ENCODE assay signal across 2 cellular contexts in the genomic region with DNA sequence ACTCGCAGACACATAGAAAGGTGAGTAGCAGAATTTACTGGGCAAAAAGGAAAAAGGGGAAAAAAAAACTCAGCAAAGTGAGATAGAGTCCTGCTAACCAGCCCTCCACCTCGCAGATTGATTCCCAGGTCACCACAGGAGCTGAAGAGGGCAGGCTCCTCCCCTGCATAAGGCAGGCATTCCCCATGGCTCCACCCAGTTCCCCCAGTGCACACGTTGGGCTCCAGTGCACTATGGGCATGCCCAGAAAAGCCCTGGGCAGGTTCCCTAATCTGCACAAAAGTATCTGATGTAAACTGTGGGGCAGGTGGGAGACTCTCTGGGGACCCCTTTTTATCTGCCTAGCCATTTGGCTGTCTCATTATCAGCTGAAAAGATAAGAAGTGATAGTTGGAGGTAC.
TF ChIP-seq lines count a peak whose summit lies in the region.

No MANE protein-coding gene starts in this region.

TF ChIP-seq in HepG2, 621 proteins besides CTCF, POLR2A, EP300 and RAD21 (continued from another document):
- TF ChIP-seq ZNF282 (IDR thresholded peaks at IDR 0.05; ENCODE audit: partially characterized antibody) (no peak), HDAC6 (IDR thresholded peaks at IDR 0.05; ENCODE audit: low read depth, low read length) (no peak), SP4 (CRISPR knock-in tag; IDR thresholded peaks at IDR 0.05) (no peak), DNMT1 (CRISPR knock-in tag; IDR thresholded peaks at IDR 0.05) (no peak), NFIB (CRISPR knock-in tag; IDR thresholded peaks at IDR 0.05; ENCODE audit: borderline replicate concordance) (no peak), SMARCC2 (IDR thresholded peaks at IDR 0.05) (no peak), ONECUT2 (CRISPR knock-in tag; IDR thresholded peaks at IDR 0.05) (no peak), ZFAT (CRISPR knock-in tag; conservative IDR thresholded peaks at IDR 0.05) (no peak), ZSCAN20 (CRISPR knock-in tag; IDR thresholded peaks at IDR 0.05; ENCODE audit: borderline replicate concordance) (no peak), ADNP (CRISPR knock-in tag; IDR thresholded peaks at IDR 0.05) (no peak), GATAD1 (CRISPR knock-in tag; IDR thresholded peaks at IDR 0.05) (no peak), ATF7 (IDR thresholded peaks at IDR 0.05) (no peak), ATF7 (CRISPR knock-in tag; IDR thresholded peaks at IDR 0.05) (no peak), ZFP36 (IDR thresholded peaks at IDR 0.05; ENCODE audit: borderline replicate concordance, low read depth, low read length, partially characterized antibody) (no peak), PRMT3 (CRISPR knock-in tag; IDR thresholded peaks at IDR 0.05; ENCODE audit: borderline replicate concordance, low read depth) (no peak), ZNF260 (CRISPR knock-in tag; IDR thresholded peaks at IDR 0.05; ENCODE audit: borderline replicate concordance, low read depth) (no peak), ZNF543 (CRISPR knock-in tag; IDR thresholded peaks at IDR 0.05) (no peak)
- TF ChIP-seq, protein P1, sequence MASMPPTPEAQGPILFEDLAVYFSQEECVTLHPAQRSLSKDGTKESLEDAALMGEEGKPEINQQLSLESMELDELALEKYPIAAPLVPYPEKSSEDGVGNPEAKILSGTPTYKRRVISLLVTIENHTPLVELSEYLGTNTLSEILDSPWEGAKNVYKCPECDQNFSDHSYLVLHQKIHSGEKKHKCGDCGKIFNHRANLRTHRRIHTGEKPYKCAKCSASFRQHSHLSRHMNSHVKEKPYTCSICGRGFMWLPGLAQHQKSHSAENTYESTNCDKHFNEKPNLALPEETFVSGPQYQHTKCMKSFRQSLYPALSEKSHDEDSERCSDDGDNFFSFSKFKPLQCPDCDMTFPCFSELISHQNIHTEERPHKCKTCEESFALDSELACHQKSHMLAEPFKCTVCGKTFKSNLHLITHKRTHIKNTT (CRISPR knock-in tag; IDR thresholded peaks at IDR 0.05) = no peak
- TF ChIP-seq, protein P2, sequence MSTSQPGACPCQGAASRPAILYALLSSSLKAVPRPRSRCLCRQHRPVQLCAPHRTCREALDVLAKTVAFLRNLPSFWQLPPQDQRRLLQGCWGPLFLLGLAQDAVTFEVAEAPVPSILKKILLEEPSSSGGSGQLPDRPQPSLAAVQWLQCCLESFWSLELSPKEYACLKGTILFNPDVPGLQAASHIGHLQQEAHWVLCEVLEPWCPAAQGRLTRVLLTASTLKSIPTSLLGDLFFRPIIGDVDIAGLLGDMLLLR (CRISPR knock-in tag; IDR thresholded peaks at IDR 0.05) = no peak

TF ChIP-seq in GM12878, 131 proteins besides CTCF, POLR2A, EP300 and RAD21:
- TF ChIP-seq, protein P3, sequence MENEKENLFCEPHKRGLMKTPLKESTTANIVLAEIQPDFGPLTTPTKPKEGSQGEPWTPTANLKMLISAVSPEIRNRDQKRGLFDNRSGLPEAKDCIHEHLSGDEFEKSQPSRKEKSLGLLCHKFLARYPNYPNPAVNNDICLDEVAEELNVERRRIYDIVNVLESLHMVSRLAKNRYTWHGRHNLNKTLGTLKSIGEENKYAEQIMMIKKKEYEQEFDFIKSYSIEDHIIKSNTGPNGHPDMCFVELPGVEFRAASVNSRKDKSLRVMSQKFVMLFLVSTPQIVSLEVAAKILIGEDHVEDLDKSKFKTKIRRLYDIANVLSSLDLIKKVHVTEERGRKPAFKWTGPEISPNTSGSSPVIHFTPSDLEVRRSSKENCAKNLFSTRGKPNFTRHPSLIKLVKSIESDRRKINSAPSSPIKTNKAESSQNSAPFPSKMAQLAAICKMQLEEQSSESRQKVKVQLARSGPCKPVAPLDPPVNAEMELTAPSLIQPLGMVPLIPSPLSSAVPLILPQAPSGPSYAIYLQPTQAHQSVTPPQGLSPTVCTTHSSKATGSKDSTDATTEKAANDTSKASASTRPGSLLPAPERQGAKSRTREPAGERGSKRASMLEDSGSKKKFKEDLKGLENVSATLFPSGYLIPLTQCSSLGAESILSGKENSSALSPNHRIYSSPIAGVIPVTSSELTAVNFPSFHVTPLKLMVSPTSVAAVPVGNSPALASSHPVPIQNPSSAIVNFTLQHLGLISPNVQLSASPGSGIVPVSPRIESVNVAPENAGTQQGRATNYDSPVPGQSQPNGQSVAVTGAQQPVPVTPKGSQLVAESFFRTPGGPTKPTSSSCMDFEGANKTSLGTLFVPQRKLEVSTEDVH (IDR thresholded peaks at IDR 0.05; ENCODE audit: low read depth, partially characterized antibody) = no peak
- TF ChIP-seq RB1 (IDR thresholded peaks at IDR 0.05; ENCODE audit: borderline replicate concordance) = no peak
- TF ChIP-seq EED (IDR thresholded peaks at IDR 0.05; ENCODE audit: low read depth) = no peak
- TF ChIP-seq RUNX3 (IDR thresholded peaks at IDR 0.05; ENCODE audit: low read length) = no peak
- TF ChIP-seq KDM1A (IDR thresholded peaks at IDR 0.05; ENCODE audit: borderline replicate concordance) = no peak
- TF ChIP-seq MYC (IDR thresholded peaks at IDR 0.05; ENCODE audit: insufficient read depth, insufficient read length, insufficient replicate concordance, low read length, severe bottlenecking) = no peak
